Comparison of ENCODE assay signal across 1 cellular context in genomic region chr4:1776521-1777161, GRCh38.
A peak's percentile ranks its signal among the peaks of the same experiment; 100 is the strongest.
TF ChIP-seq lines count a peak whose summit lies in the region.

No MANE protein-coding gene starts in this region.

TF ChIP-seq in HepG2, 621 proteins besides CTCF, POLR2A, EP300 and RAD21 (continued from another document and continues in another):
- TF ChIP-seq ZNF710 (CRISPR knock-in tag; IDR thresholded peaks at IDR 0.05; ENCODE audit: borderline replicate concordance) (peak; percentile 38; the same call in 1 of the 2 replicates), ZMYM3 (CRISPR knock-in tag; IDR thresholded peaks at IDR 0.05) (peak; percentile 69), MLXIP (CRISPR knock-in tag; IDR thresholded peaks at IDR 0.05; ENCODE audit: borderline replicate concordance) (peak; percentile 96), ZNF713 (CRISPR knock-in tag; IDR thresholded peaks at IDR 0.05) (0 out of 2 replicates have a peak, but pooled peaks have one; percentile 8), MAF1 (CRISPR knock-in tag; IDR thresholded peaks at IDR 0.05; ENCODE audit: borderline replicate concordance) (no peak), MAZ (IDR thresholded peaks at IDR 0.05; ENCODE audit: borderline replicate concordance, low read depth, low read length) (0 out of 2 replicates have a peak, but pooled peaks have one; percentile 34), MAZ (CRISPR knock-in tag; IDR thresholded peaks at IDR 0.05; ENCODE audit: low read depth) (no peak; the same call in 1 of the 2 replicates), ZNF772 (CRISPR knock-in tag; IDR thresholded peaks at IDR 0.05) (no peak), DPF2 (CRISPR knock-in tag; IDR thresholded peaks at IDR 0.05; ENCODE audit: borderline replicate concordance, low read depth) (no peak), TBX2 (CRISPR knock-in tag; IDR thresholded peaks at IDR 0.05; ENCODE audit: borderline replicate concordance) (peak; percentile 91), SIN3B (IDR thresholded peaks at IDR 0.05; ENCODE audit: low read length) (no peak), CREBL2 (CRISPR knock-in tag; IDR thresholded peaks at IDR 0.05; ENCODE audit: borderline replicate concordance) (no peak), RAD51 (IDR thresholded peaks at IDR 0.05; ENCODE audit: borderline replicate concordance) (no peak), NR1H2 (CRISPR knock-in tag; IDR thresholded peaks at IDR 0.05; ENCODE audit: borderline replicate concordance, low read depth) (no peak), IKZF1 (IDR thresholded peaks at IDR 0.05) (no peak), ZNF414 (CRISPR knock-in tag; IDR thresholded peaks at IDR 0.05) (no peak), ASH2L (IDR thresholded peaks at IDR 0.05; ENCODE audit: insufficient read length, low read depth, low read length) (peak; percentile 6), FOXP1 (IDR thresholded peaks at IDR 0.05) (no peak), FOXP1 (CRISPR knock-in tag; IDR thresholded peaks at IDR 0.05) (0 out of 2 replicates have a peak, but pooled peaks have one; percentile 5), ZNF605 (CRISPR knock-in tag; IDR thresholded peaks at IDR 0.05) (no peak; the same call in none of the 2 replicates), GABPB1 (CRISPR knock-in tag; IDR thresholded peaks at IDR 0.05) (peak; percentile 61), BATF2 (CRISPR knock-in tag; IDR thresholded peaks at IDR 0.05) (no peak), GPN1 (CRISPR knock-in tag; IDR thresholded peaks at IDR 0.05; ENCODE audit: borderline replicate concordance) (no peak), SOX6 (IDR thresholded peaks at IDR 0.05) (no peak), SOX6 (CRISPR knock-in tag; IDR thresholded peaks at IDR 0.05) (peak; percentile 88), NFE2 (CRISPR knock-in tag; IDR thresholded peaks at IDR 0.05) (no peak), ZKSCAN1 (IDR thresholded peaks at IDR 0.05; ENCODE audit: low read length) (no peak), ZNF749 (CRISPR knock-in tag; IDR thresholded peaks at IDR 0.05; ENCODE audit: borderline replicate concordance) (no peak), DR1 (CRISPR knock-in tag; IDR thresholded peaks at IDR 0.05) (no peak), HOXD1 (CRISPR knock-in tag; IDR thresholded peaks at IDR 0.05) (0 out of 2 replicates have a peak, but pooled peaks have one; percentile 33), TEF (CRISPR knock-in tag; IDR thresholded peaks at IDR 0.05) (0 out of 2 replicates have a peak, but pooled peaks have one; percentile 43), RARA (CRISPR knock-in tag; IDR thresholded peaks at IDR 0.05) (peak; percentile 62), ZBTB21 (CRISPR knock-in tag; IDR thresholded peaks at IDR 0.05) (0 out of 2 replicates have a peak, but pooled peaks have one; percentile 16), MEIS1 (CRISPR knock-in tag; IDR thresholded peaks at IDR 0.05; ENCODE audit: borderline replicate concordance) (no peak), ZFX (CRISPR knock-in tag; IDR thresholded peaks at IDR 0.05; ENCODE audit: low read depth) (peak; percentile 84), ZNF512B (CRISPR knock-in tag; IDR thresholded peaks at IDR 0.05; ENCODE audit: borderline replicate concordance) (0 out of 2 replicates have a peak, but pooled peaks have one; percentile 63), ZNF512 (CRISPR knock-in tag; IDR thresholded peaks at IDR 0.05) (no peak), ISX (CRISPR knock-in tag; conservative IDR thresholded peaks at IDR 0.05) (no peak), ATF7 (IDR thresholded peaks at IDR 0.05) (no peak), ATF7 (CRISPR knock-in tag; IDR thresholded peaks at IDR 0.05) (no peak), MAFF (IDR thresholded peaks at IDR 0.05; ENCODE audit: low read depth, low read length) (no peak), ZNF558 (CRISPR knock-in tag; IDR thresholded peaks at IDR 0.05; ENCODE audit: borderline replicate concordance) (no peak), ZNF230 (CRISPR knock-in tag; IDR thresholded peaks at IDR 0.05) (peak; percentile 52; the same call in 1 of the 2 replicates), ZNF3 (CRISPR knock-in tag; IDR thresholded peaks at IDR 0.05) (no peak), ZNF256 (CRISPR knock-in tag; conservative IDR thresholded peaks at IDR 0.05) (no peak), ZNF850 (CRISPR knock-in tag; conservative IDR thresholded peaks at IDR 0.05) (no peak), NR2F6 (IDR thresholded peaks at IDR 0.05) (peak; percentile 45; the same call in 1 of the 2 replicates), NR2F6 (CRISPR knock-in tag; IDR thresholded peaks at IDR 0.05) (peak; percentile 82), STAT5B (CRISPR knock-in tag; IDR thresholded peaks at IDR 0.05) (no peak), ZBTB38 (CRISPR knock-in tag; IDR thresholded peaks at IDR 0.05) (no peak), ZNF614 (CRISPR knock-in tag; IDR thresholded peaks at IDR 0.05; ENCODE audit: borderline replicate concordance) (no peak), TBX3 (IDR thresholded peaks at IDR 0.05; ENCODE audit: borderline replicate concordance) (no peak), MED13 (CRISPR knock-in tag; IDR thresholded peaks at IDR 0.05) (no peak), EZH2 (conservative IDR thresholded peaks at IDR 0.05; ENCODE audit: low read depth, low read length) (no peak), ZNF383 (CRISPR knock-in tag; IDR thresholded peaks at IDR 0.05; ENCODE audit: borderline replicate concordance) (no peak), ZNF124 (CRISPR knock-in tag; IDR thresholded peaks at IDR 0.05) (no peak), ATF6 (CRISPR knock-in tag; conservative IDR thresholded peaks at IDR 0.05) (no peak), RCOR2 (CRISPR knock-in tag; IDR thresholded peaks at IDR 0.05) (no peak), HNRNPK (IDR thresholded peaks at IDR 0.05; ENCODE audit: low read depth, low read length, poor library complexity, severe bottlenecking) (peak; percentile 16), KLF9 (CRISPR knock-in tag; IDR thresholded peaks at IDR 0.05; ENCODE audit: low read depth) (0 out of 2 replicates have a peak, but pooled peaks have one; percentile 74)
